In the genomic region with DNA sequence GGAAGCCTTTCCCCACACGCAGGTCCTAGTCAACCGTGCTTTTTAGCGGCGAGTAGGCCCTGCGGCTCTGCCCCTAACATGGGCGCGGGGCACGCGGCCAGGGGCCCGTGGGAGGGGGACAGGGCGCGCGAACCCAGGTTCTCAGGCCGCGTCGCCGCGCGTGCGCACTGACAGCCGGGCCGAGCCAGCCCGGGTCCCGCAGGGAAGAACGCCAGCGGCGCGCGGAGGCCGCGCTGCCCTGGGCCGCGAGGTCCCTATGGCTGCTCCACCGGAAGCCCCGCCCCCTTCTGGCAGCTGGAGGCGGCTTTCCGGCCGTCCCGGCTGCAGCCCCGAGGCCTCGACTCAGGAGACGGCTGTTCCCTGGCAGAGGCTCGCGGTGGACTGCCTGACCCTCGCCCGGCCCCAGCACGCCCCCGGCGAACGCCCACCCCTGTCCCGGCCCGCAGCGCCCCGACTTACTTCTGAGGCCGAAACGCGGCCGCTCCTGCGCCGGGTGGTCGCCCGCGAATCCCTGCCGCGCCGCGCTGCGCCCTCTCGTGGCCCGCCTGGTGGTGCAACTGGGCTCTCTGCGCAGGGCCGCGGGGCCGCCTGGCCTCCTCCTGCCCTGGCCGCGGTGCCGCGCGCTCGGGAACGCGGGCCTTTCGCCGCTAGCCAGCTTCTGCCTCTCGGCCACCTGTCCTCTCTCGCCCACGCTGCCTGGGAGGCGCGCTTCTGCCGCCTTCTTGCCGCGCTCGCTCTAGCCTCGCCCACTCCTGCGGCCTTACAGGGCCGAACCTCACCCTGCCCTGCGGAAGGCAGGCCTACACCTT, we compare ENCODE assay signal across 1 cellular context.
TF ChIP-seq lines count a peak whose summit lies in the region.

No MANE protein-coding gene starts in this region.

TF ChIP-seq in HepG2, 621 proteins besides CTCF, POLR2A, EP300 and RAD21 (continued from another document and continues in another):
- TF ChIP-seq, protein P1, sequence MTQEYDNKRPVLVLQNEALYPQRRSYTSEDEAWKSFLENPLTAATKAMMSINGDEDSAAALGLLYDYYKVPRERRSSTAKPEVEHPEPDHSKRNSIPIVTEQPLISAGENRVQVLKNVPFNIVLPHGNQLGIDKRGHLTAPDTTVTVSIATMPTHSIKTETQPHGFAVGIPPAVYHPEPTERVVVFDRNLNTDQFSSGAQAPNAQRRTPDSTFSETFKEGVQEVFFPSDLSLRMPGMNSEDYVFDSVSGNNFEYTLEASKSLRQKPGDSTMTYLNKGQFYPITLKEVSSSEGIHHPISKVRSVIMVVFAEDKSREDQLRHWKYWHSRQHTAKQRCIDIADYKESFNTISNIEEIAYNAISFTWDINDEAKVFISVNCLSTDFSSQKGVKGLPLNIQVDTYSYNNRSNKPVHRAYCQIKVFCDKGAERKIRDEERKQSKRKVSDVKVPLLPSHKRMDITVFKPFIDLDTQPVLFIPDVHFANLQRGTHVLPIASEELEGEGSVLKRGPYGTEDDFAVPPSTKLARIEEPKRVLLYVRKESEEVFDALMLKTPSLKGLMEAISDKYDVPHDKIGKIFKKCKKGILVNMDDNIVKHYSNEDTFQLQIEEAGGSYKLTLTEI (CRISPR knock-in tag; conservative IDR thresholded peaks at IDR 0.05), result no peak
- TF ChIP-seq FOXP1 (IDR thresholded peaks at IDR 0.05) (no peak), FOXP1 (CRISPR knock-in tag; IDR thresholded peaks at IDR 0.05) (no peak), ISX (CRISPR knock-in tag; conservative IDR thresholded peaks at IDR 0.05) (peak; percentile 41; the same call in 1 of the 2 replicates), ZNF749 (CRISPR knock-in tag; IDR thresholded peaks at IDR 0.05; ENCODE audit: borderline replicate concordance) (peak; percentile 88), NBN (conservative IDR thresholded peaks at IDR 0.05) (no peak), TCF7L2 (IDR thresholded peaks at IDR 0.05; ENCODE audit: low read depth, low read length) (no peak), ZFP36L1 (CRISPR knock-in tag; IDR thresholded peaks at IDR 0.05) (no peak), ISL2 (CRISPR knock-in tag; IDR thresholded peaks at IDR 0.05) (no peak; the same call in 1 of the 2 replicates), ZNF761 (CRISPR knock-in tag; conservative IDR thresholded peaks at IDR 0.05) (peak; percentile 90; the same call in 1 of the 2 replicates), ATAD3A (CRISPR knock-in tag; IDR thresholded peaks at IDR 0.05) (no peak), ZNF296 (CRISPR knock-in tag; conservative IDR thresholded peaks at IDR 0.05) (0 out of 2 replicates have a peak, but pooled peaks have one; percentile 30), SMAD1 (CRISPR knock-in tag; IDR thresholded peaks at IDR 0.05; ENCODE audit: borderline replicate concordance, low read depth) (no peak; the same call in 1 of the 2 replicates), CBX1 (IDR thresholded peaks at IDR 0.05; ENCODE audit: low read depth) (no peak), KLF15 (CRISPR knock-in tag; IDR thresholded peaks at IDR 0.05; ENCODE audit: borderline replicate concordance) (no peak), ZNF550 (CRISPR knock-in tag; IDR thresholded peaks at IDR 0.05; ENCODE audit: borderline replicate concordance) (no peak), ZNF253 (CRISPR knock-in tag; IDR thresholded peaks at IDR 0.05; ENCODE audit: borderline replicate concordance) (no peak; the same call in 1 of the 2 replicates), HOXA7 (CRISPR knock-in tag; IDR thresholded peaks at IDR 0.05) (no peak), CBFB (CRISPR knock-in tag; IDR thresholded peaks at IDR 0.05) (0 out of 2 replicates have a peak, but pooled peaks have one; percentile 12), ZFP41 (CRISPR knock-in tag; IDR thresholded peaks at IDR 0.05; ENCODE audit: borderline replicate concordance) (no peak; the same call in 1 of the 2 replicates), GLI4 (CRISPR knock-in tag; IDR thresholded peaks at IDR 0.05; ENCODE audit: borderline replicate concordance) (no peak)
- TF ChIP-seq, protein P2, sequence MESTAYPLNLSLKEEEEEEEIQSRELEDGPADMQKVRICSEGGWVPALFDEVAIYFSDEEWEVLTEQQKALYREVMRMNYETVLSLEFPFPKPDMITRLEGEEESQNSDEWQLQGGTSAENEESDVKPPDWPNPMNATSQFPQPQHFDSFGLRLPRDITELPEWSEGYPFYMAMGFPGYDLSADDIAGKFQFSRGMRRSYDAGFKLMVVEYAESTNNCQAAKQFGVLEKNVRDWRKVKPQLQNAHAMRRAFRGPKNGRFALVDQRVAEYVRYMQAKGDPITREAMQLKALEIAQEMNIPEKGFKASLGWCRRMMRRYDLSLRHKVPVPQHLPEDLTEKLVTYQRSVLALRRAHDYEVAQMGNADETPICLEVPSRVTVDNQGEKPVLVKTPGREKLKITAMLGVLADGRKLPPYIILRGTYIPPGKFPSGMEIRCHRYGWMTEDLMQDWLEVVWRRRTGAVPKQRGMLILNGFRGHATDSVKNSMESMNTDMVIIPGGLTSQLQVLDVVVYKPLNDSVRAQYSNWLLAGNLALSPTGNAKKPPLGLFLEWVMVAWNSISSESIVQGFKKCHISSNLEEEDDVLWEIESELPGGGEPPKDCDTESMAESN (CRISPR knock-in tag; conservative IDR thresholded peaks at IDR 0.05), result peak; percentile 96
- TF ChIP-seq, protein P3, sequence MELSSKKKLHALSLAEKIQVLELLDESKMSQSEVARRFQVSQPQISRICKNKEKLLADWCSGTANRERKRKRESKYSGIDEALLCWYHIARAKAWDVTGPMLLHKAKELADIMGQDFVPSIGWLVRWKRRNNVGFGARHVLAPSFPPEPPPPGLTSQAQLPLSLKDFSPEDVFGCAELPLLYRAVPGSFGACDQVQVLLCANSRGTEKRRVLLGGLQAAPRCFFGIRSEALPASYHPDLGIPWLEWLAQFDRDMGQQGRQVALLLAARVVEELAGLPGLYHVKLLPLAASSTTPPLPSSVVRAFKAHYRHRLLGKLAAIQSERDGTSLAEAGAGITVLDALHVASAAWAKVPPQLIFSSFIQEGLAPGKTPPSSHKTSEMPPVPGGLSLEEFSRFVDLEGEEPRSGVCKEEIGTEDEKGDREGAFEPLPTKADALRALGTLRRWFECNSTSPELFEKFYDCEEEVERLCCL (CRISPR knock-in tag; IDR thresholded peaks at IDR 0.05; ENCODE audit: borderline replicate concordance), result no peak
- TF ChIP-seq, protein P4, sequence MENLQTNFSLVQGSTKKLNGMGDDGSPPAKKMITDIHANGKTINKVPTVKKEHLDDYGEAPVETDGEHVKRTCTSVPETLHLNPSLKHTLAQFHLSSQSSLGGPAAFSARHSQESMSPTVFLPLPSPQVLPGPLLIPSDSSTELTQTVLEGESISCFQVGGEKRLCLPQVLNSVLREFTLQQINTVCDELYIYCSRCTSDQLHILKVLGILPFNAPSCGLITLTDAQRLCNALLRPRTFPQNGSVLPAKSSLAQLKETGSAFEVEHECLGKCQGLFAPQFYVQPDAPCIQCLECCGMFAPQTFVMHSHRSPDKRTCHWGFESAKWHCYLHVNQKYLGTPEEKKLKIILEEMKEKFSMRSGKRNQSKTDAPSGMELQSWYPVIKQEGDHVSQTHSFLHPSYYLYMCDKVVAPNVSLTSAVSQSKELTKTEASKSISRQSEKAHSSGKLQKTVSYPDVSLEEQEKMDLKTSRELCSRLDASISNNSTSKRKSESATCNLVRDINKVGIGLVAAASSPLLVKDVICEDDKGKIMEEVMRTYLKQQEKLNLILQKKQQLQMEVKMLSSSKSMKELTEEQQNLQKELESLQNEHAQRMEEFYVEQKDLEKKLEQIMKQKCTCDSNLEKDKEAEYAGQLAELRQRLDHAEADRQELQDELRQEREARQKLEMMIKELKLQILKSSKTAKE (CRISPR knock-in tag; IDR thresholded peaks at IDR 0.05; ENCODE audit: borderline replicate concordance), result no peak
- TF ChIP-seq, protein P5, sequence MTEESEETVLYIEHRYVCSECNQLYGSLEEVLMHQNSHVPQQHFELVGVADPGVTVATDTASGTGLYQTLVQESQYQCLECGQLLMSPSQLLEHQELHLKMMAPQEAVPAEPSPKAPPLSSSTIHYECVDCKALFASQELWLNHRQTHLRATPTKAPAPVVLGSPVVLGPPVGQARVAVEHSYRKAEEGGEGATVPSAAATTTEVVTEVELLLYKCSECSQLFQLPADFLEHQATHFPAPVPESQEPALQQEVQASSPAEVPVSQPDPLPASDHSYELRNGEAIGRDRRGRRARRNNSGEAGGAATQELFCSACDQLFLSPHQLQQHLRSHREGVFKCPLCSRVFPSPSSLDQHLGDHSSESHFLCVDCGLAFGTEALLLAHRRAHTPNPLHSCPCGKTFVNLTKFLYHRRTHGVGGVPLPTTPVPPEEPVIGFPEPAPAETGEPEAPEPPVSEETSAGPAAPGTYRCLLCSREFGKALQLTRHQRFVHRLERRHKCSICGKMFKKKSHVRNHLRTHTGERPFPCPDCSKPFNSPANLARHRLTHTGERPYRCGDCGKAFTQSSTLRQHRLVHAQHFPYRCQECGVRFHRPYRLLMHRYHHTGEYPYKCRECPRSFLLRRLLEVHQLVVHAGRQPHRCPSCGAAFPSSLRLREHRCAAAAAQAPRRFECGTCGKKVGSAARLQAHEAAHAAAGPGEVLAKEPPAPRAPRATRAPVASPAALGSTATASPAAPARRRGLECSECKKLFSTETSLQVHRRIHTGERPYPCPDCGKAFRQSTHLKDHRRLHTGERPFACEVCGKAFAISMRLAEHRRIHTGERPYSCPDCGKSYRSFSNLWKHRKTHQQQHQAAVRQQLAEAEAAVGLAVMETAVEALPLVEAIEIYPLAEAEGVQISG (CRISPR knock-in tag; IDR thresholded peaks at IDR 0.05), result peak; percentile 87
- TF ChIP-seq, protein P6, sequence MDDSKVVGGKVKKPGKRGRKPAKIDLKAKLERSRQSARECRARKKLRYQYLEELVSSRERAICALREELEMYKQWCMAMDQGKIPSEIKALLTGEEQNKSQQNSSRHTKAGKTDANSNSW (CRISPR knock-in tag; IDR thresholded peaks at IDR 0.05; ENCODE audit: borderline replicate concordance), result no peak; the same call in 1 of the 2 replicates
- TF ChIP-seq, protein P7, sequence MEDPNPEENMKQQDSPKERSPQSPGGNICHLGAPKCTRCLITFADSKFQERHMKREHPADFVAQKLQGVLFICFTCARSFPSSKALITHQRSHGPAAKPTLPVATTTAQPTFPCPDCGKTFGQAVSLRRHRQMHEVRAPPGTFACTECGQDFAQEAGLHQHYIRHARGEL (CRISPR knock-in tag; IDR thresholded peaks at IDR 0.05), result peak; percentile 36; the same call in 1 of the 2 replicates
- TF ChIP-seq, protein P8, sequence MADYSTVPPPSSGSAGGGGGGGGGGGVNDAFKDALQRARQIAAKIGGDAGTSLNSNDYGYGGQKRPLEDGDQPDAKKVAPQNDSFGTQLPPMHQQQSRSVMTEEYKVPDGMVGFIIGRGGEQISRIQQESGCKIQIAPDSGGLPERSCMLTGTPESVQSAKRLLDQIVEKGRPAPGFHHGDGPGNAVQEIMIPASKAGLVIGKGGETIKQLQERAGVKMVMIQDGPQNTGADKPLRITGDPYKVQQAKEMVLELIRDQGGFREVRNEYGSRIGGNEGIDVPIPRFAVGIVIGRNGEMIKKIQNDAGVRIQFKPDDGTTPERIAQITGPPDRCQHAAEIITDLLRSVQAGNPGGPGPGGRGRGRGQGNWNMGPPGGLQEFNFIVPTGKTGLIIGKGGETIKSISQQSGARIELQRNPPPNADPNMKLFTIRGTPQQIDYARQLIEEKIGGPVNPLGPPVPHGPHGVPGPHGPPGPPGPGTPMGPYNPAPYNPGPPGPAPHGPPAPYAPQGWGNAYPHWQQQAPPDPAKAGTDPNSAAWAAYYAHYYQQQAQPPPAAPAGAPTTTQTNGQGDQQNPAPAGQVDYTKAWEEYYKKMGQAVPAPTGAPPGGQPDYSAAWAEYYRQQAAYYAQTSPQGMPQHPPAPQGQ (CRISPR knock-in tag; IDR thresholded peaks at IDR 0.05; ENCODE audit: borderline replicate concordance), result no peak
- TF ChIP-seq, protein P9, sequence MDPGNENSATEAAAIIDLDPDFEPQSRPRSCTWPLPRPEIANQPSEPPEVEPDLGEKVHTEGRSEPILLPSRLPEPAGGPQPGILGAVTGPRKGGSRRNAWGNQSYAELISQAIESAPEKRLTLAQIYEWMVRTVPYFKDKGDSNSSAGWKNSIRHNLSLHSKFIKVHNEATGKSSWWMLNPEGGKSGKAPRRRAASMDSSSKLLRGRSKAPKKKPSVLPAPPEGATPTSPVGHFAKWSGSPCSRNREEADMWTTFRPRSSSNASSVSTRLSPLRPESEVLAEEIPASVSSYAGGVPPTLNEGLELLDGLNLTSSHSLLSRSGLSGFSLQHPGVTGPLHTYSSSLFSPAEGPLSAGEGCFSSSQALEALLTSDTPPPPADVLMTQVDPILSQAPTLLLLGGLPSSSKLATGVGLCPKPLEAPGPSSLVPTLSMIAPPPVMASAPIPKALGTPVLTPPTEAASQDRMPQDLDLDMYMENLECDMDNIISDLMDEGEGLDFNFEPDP (CRISPR knock-in tag; conservative IDR thresholded peaks at IDR 0.05), result no peak
- TF ChIP-seq, protein P10, sequence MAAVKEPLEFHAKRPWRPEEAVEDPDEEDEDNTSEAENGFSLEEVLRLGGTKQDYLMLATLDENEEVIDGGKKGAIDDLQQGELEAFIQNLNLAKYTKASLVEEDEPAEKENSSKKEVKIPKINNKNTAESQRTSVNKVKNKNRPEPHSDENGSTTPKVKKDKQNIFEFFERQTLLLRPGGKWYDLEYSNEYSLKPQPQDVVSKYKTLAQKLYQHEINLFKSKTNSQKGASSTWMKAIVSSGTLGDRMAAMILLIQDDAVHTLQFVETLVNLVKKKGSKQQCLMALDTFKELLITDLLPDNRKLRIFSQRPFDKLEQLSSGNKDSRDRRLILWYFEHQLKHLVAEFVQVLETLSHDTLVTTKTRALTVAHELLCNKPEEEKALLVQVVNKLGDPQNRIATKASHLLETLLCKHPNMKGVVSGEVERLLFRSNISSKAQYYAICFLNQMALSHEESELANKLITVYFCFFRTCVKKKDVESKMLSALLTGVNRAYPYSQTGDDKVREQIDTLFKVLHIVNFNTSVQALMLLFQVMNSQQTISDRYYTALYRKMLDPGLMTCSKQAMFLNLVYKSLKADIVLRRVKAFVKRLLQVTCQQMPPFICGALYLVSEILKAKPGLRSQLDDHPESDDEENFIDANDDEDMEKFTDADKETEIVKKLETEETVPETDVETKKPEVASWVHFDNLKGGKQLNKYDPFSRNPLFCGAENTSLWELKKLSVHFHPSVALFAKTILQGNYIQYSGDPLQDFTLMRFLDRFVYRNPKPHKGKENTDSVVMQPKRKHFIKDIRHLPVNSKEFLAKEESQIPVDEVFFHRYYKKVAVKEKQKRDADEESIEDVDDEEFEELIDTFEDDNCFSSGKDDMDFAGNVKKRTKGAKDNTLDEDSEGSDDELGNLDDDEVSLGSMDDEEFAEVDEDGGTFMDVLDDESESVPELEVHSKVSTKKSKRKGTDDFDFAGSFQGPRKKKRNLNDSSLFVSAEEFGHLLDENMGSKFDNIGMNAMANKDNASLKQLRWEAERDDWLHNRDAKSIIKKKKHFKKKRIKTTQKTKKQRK (IDR thresholded peaks at IDR 0.05; ENCODE audit: low read length), result no peak
- TF ChIP-seq, protein P11, sequence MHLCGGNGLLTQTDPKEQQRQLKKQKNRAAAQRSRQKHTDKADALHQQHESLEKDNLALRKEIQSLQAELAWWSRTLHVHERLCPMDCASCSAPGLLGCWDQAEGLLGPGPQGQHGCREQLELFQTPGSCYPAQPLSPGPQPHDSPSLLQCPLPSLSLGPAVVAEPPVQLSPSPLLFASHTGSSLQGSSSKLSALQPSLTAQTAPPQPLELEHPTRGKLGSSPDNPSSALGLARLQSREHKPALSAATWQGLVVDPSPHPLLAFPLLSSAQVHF (CRISPR knock-in tag; IDR thresholded peaks at IDR 0.05), result 0 out of 2 replicates have a peak, but pooled peaks have one; percentile 28
- TF ChIP-seq, protein P12, sequence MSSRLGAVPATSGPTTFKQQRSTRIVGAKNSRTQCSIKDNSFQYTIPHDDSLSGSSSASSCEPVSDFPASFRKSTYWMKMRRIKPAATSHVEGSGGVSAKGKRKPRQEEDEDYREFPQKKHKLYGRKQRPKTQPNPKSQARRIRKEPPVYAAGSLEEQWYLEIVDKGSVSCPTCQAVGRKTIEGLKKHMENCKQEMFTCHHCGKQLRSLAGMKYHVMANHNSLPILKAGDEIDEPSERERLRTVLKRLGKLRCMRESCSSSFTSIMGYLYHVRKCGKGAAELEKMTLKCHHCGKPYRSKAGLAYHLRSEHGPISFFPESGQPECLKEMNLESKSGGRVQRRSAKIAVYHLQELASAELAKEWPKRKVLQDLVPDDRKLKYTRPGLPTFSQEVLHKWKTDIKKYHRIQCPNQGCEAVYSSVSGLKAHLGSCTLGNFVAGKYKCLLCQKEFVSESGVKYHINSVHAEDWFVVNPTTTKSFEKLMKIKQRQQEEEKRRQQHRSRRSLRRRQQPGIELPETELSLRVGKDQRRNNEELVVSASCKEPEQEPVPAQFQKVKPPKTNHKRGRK (CRISPR knock-in tag; IDR thresholded peaks at IDR 0.05), result no peak
